1 cellular context compared by ENCODE assay signal in genomic region chr11:28833169-28833568, GRCh38.
TF ChIP-seq lines count a peak whose summit lies in the region.

No MANE protein-coding gene starts in this region.

TF ChIP-seq in GM23338, 12 proteins besides CTCF, POLR2A, EP300 and RAD21 (continued from another document):
- TF ChIP-seq, protein P1, sequence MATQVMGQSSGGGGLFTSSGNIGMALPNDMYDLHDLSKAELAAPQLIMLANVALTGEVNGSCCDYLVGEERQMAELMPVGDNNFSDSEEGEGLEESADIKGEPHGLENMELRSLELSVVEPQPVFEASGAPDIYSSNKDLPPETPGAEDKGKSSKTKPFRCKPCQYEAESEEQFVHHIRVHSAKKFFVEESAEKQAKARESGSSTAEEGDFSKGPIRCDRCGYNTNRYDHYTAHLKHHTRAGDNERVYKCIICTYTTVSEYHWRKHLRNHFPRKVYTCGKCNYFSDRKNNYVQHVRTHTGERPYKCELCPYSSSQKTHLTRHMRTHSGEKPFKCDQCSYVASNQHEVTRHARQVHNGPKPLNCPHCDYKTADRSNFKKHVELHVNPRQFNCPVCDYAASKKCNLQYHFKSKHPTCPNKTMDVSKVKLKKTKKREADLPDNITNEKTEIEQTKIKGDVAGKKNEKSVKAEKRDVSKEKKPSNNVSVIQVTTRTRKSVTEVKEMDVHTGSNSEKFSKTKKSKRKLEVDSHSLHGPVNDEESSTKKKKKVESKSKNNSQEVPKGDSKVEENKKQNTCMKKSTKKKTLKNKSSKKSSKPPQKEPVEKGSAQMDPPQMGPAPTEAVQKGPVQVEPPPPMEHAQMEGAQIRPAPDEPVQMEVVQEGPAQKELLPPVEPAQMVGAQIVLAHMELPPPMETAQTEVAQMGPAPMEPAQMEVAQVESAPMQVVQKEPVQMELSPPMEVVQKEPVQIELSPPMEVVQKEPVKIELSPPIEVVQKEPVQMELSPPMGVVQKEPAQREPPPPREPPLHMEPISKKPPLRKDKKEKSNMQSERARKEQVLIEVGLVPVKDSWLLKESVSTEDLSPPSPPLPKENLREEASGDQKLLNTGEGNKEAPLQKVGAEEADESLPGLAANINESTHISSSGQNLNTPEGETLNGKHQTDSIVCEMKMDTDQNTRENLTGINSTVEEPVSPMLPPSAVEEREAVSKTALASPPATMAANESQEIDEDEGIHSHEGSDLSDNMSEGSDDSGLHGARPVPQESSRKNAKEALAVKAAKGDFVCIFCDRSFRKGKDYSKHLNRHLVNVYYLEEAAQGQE (IDR thresholded peaks at IDR 0.05; ENCODE audit: unreplicated experiment) = no peak
- TF ChIP-seq ZNF114 (CRISPR knock-in tag; IDR thresholded peaks at IDR 0.05) (no peak), CREB1 (CRISPR knock-in tag; IDR thresholded peaks at IDR 0.05; ENCODE audit: low read depth) (no peak), ZNF462 (CRISPR knock-in tag; IDR thresholded peaks at IDR 0.05) (no peak), NANOG (IDR thresholded peaks at IDR 0.05; ENCODE audit: borderline replicate concordance) (no peak), ZNF331 (CRISPR knock-in tag; IDR thresholded peaks at IDR 0.05; ENCODE audit: low read depth) (no peak), STAT1 (IDR thresholded peaks at IDR 0.05; ENCODE audit: unreplicated experiment) (no peak), EZH2phosphoT487 (IDR thresholded peaks at IDR 0.05; ENCODE audit: unreplicated experiment) (no peak), POLR2AphosphoS5 (IDR thresholded peaks at IDR 0.05; ENCODE audit: low read depth) (no peak)
